In the genomic region with DNA sequence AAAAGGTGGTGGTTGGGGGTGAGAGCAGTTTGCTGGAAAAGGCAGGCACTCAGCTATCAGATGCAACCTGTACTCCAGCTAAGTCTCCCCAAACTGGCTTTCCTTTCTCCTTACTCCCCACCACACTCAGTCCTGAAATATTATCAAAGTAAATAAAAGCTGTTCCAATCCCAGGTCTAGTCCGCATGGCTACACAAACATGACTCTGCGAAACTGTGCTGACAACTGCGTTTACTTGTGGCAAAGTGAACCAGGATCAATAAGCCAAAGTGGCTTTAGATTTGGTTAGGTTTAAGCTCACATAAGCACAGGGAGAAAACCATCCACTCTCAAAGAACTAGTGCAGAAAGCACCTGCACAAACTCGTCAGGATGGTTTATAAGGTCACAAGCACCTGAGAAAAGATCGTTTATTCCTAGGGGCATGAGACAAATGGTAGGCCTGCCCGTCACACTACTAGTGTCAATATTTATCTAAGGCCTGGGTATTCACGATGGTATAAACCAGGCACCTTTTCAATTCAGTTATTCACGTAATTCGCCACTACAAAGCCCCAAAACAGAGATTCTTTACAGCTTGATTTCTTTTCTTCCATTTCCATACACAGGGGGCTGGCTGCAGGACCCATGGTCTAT, we compare ENCODE assay signal across 17 cellular contexts. TPM values are rescaled to one million over a fixed set of nuclear protein-coding genes. Genes with fewer than 3 reads are reported as not detected.
DNase-seq lines count a peak whose midpoint lies in the region; ATAC-seq, FAIRE-seq and TF ChIP-seq lines count a peak whose summit lies in the region.
"Had no signal": no experiment of that assay in that cellular context is flagged by ENCODE, and none has a peak within 500 bp of the region (broad histone marks: within the 10 kb centered on the region; RNA-seq: fewer than 3 reads in every experiment).

No MANE protein-coding gene starts in this region.

- no peak for ATAC-seq in GM21737 (IDR thresholded peaks at IDR 0.05; ENCODE audit: unreplicated experiment)
- ATAC-seq: activated CD8-positive, alpha-beta T cell treated with anti-CD3 and anti-CD28 coated beads for 36 hours had no signal

- FAIRE-seq in islet of Langerhans (lab: Jason Lieb, UNC), result peak; percentile 45

- TF ChIP-seq POLR2A in Peyer's patch (IDR thresholded peaks at IDR 0.05), result no peak

- TF ChIP-seq CTCF in Peyer's patch (IDR thresholded peaks at IDR 0.05), result no peak

- H3K4me1 ChIP-seq in stomach smooth muscle (ENCODE audit: control insufficient read depth, insufficient read depth, low read length) (peaks cover 82% of the 10 kb centered on the region), Peyer's patch (peaks cover 0 to 90% (median 6%) of the 10 kb centered on the region in 4 donors)

- H3K9ac ChIP-seq in stomach smooth muscle (ENCODE audit: low read length in 2 of 2), result no peak overlapping the region

- H3K27ac ChIP-seq in stomach smooth muscle (ENCODE audit: low read length) (peak overlapping the region; percentile 62), Peyer's patch (peak overlapping the region in 2 of 4 donors; percentile 6 to 36)

- no peaks in the 10 kb centered on the region for H3K9me3 ChIP-seq in stomach smooth muscle (ENCODE audit: control insufficient read depth in 2 of 2, low read length in 2 of 2)
- no peaks in the 10 kb centered on the region for H3K9me3 ChIP-seq in Peyer's patch
- H3K9me3 ChIP-seq: ascending aorta, Caco-2, tibial artery had no signal

- DNase-seq in HT-29 (ENCODE audit: low spot score) (peak; percentile 28), NCI-H345 (lab: John Stamatoyannopoulos, UW) (peak; percentile 76), T-helper 1 cell (no peak), Peyer's patch (no peak)
- DNase-seq: activated CD8-positive, alpha-beta T cell treated with anti-CD3 and anti-CD28 coated beads for 36 hours; Caco-2; cortex of kidney; erythroblast; glutamatergic neuron; naive B cell; NCI-H1048; stimulated activated CD8-positive, alpha-beta memory T cell treated with anti-CD3 and anti-CD28 coated beads, Interleukin-4, amount 100 ng/mL, for 48 hours; tibial artery had no signal

- H3K36me3 ChIP-seq in stomach smooth muscle (ENCODE audit: control insufficient read depth in 2 of 2, insufficient read depth in 2 of 2, low read length in 2 of 2), result no peaks in the 10 kb centered on the region
- H3K36me3 ChIP-seq in Peyer's patch, result no peaks in the 10 kb centered on the region
- H3K36me3 ChIP-seq: ascending aorta, tibial artery had no signal

- H3K4me3 ChIP-seq in stomach smooth muscle (ENCODE audit: low read length in 2 of 2) (peak overlapping the region; percentile 20 to 47), Peyer's patch (no peak overlapping the region)
- H3K4me3 ChIP-seq: tibial artery had no signal

- H3K27me3 ChIP-seq in stomach smooth muscle (ENCODE audit: control insufficient read depth in 1 of 2, insufficient read depth in 2 of 2, low read length in 2 of 2) (no peaks in the 10 kb centered on the region), Peyer's patch (no peaks in the 10 kb centered on the region)
- H3K27me3 ChIP-seq: ascending aorta, tibial artery had no signal

RNA-seq across cellular contexts. Expression of gene LRIG1, which starts 25.3 kb away (rescaled TPM):
- 24.0 and 25.2 TPM in 2 replicates for total RNA-seq in HT-29 (2014; rRNA removed; shearing (Covaris generic))
- 10 to 100 TPM; 28.5 to 65.2 (median 59.2) TPM for total RNA-seq in Peyer's patch

Comparison
In these comparisons a context has a peak if more than half of its experiments do, and no peak if none do; other contexts are left out.
1. DNase-seq: peak in HT-29 (single experiment) and NCI-H345 (single experiment); none in T-helper 1 cell (0 of 5) and Peyer's patch (0 of 3).
2. H3K4me3 ChIP-seq: peak in stomach smooth muscle (2 of 2); none in Peyer's patch (0 of 4).